In genomic region chr2:226213717-226214116, GRCh38 we compare ENCODE assay signal across 18 cellular contexts.
DNase-seq lines count a peak whose midpoint lies in the region; ATAC-seq, FAIRE-seq and TF ChIP-seq lines count a peak whose summit lies in the region.
"Had no signal": no experiment of that assay in that cellular context is flagged by ENCODE, and none has a peak within 500 bp of the region (broad histone marks: within the 10 kb centered on the region; RNA-seq: fewer than 3 reads in every experiment).

No MANE protein-coding gene starts in this region.

- H3K9me3 Mint-ChIP-seq in stimulated activated naive CD8-positive, alpha-beta T cell treated with anti-CD3 and anti-CD28 coated beads, Interleukin-15, amount 100 ng/mL, for 72 hours, result no peaks in the 10 kb centered on the region
- H3K9me3 Mint-ChIP-seq: nephron progenitor cell; T-helper 1 cell treated with Interleukin-12 subunit alpha and Interleukin-12 subunit beta and Interleukin-4 antibody, amounts not matched to agents 30 μg/mL and 1 μg/mL, for 36 hours had no signal

- no peaks in the 10 kb centered on the region for H3K27me3 Mint-ChIP-seq in stimulated activated naive CD8-positive, alpha-beta T cell treated with anti-CD3 and anti-CD28 coated beads, Interleukin-15, amount 100 ng/mL, for 72 hours
- H3K27me3 Mint-ChIP-seq: type B pancreatic cell had no signal

- H3K9me3 ChIP-seq in AG04450 (ENCODE audit: control insufficient read depth, insufficient read depth, low read length) (no peaks in the 10 kb centered on the region), IMR-90 (ENCODE audit: control insufficient read depth, insufficient read depth, low read length) (no peaks in the 10 kb centered on the region)
- H3K9me3 ChIP-seq: BLaER1 treated with 17β-estradiol and CSF1 and Interleukin-3, amounts not matched to agents 10 nM and 100 nM; colonic mucosa had no signal

- TF ChIP-seq POLR2A in IMR-90 (IDR thresholded peaks at IDR 0.05; ENCODE audit: low read depth, low read length), result no peak

- peak overlapping the region; percentile 52 to 77; a peak in 1 of 4 replicates for H4K8ac ChIP-seq in IMR-90 (ENCODE audit: low read depth in 2 of 2, low read length in 2 of 2)
- no peak overlapping the region for H4K8ac ChIP-seq in mesendoderm (ENCODE audit: low read depth, low read length)

- ATAC-seq in IMR-90 (ENCODE audit: low read depth) (peak; percentile 65), GM18511 (IDR thresholded peaks at IDR 0.05; ENCODE audit: unreplicated experiment) (no peak)
- no peak for ATAC-seq in stimulated activated naive CD8-positive, alpha-beta T cell treated with anti-CD3 and anti-CD28 coated beads, Interleukin-15, amount 100 ng/mL, for 72 hours
- ATAC-seq: left cardiac atrium had no signal

- H2BK15ac ChIP-seq in IMR-90 (ENCODE audit: low read depth, low read length), result no peak overlapping the region
- H2BK15ac ChIP-seq in mesendoderm (replicated peaks; ENCODE audit: low read depth), result no peak overlapping the region

- no peaks in the 10 kb centered on the region for H3K79me2 ChIP-seq in mesendoderm (ENCODE audit: control insufficient read depth, insufficient read depth, low read length)

- H3K4me1 ChIP-seq in IMR-90 (ENCODE audit: control insufficient read depth, insufficient read depth, low read length), result peaks cover 10% of the 10 kb centered on the region
- H3K4me1 ChIP-seq in mesendoderm (ENCODE audit: control insufficient read depth, low read depth, low read length), result no peaks in the 10 kb centered on the region
- H3K4me1 ChIP-seq: BLaER1 treated with 17β-estradiol and CSF1 and Interleukin-3, amounts not matched to agents 10 nM and 100 nM; colonic mucosa had no signal

- H3K36me3 ChIP-seq in IMR-90 (ENCODE audit: control insufficient read depth, insufficient read depth, low read length) (no peaks in the 10 kb centered on the region), bronchial epithelial cell (ENCODE audit: control insufficient read depth, insufficient read depth, low read length) (no peaks in the 10 kb centered on the region), mesendoderm (ENCODE audit: control insufficient read depth, insufficient read depth, low read length) (no peaks in the 10 kb centered on the region)
- H3K36me3 ChIP-seq: BLaER1 treated with 17β-estradiol and CSF1 and Interleukin-3, amounts not matched to agents 10 nM and 100 nM; colonic mucosa had no signal

- no peak overlapping the region for H3K4me3 ChIP-seq in AG04450 (ENCODE audit: low read depth, low read length)
- H3K4me3 ChIP-seq in IMR-90 (ENCODE audit: insufficient read depth, low read depth, low read length), result no peak overlapping the region
- H3K4me3 ChIP-seq in bronchial epithelial cell (ENCODE audit: low read depth, low read length), result no peak overlapping the region
- no peak overlapping the region for H3K4me3 ChIP-seq in mesendoderm (ENCODE audit: low read length)
- H3K4me3 ChIP-seq: BLaER1 treated with 17β-estradiol and CSF1 and Interleukin-3, amounts not matched to agents 10 nM and 100 nM; colonic mucosa had no signal

- no peaks in the 10 kb centered on the region for H3K4me1 Mint-ChIP-seq in stimulated activated naive CD8-positive, alpha-beta T cell treated with anti-CD3 and anti-CD28 coated beads, Interleukin-15, amount 100 ng/mL, for 72 hours

- H3K4me3 Mint-ChIP-seq in stimulated activated naive CD8-positive, alpha-beta T cell treated with anti-CD3 and anti-CD28 coated beads, Interleukin-15, amount 100 ng/mL, for 72 hours, result no peak overlapping the region
- H3K4me3 Mint-ChIP-seq: nephron progenitor cell; T-helper 1 cell treated with Interleukin-12 subunit alpha and Interleukin-12 subunit beta and Interleukin-4 antibody, amounts not matched to agents 30 μg/mL and 1 μg/mL, for 36 hours; type B pancreatic cell had no signal

- no CpG with 5 or more reads among the region's 4 CpGs for WGBS in IMR-90 (ENCODE audit: extremely low coverage in 2 of 2, insufficient read length in 1 of 2), 2 experiments
- no CpG with 5 or more reads among the region's 4 CpGs for WGBS in mesendoderm (ENCODE audit: extremely low coverage, insufficient coverage, low lambda C conversion rate)

- TF ChIP-seq RAD21 in IMR-90 (IDR thresholded peaks at IDR 0.05; ENCODE audit: low read length), result no peak

- intact Hi-C loops in IMR-90 (cut with micrococcal nuclease), result loop anchor here (5.0 to 10.0 kb wide), 2 partner anchors 211 to 264 kb away; no protein-coding TSS in a partner anchor

- no TSS peak for BruUV-seq in IMR-90 (replicated peaks; lab: Mats Ljungman, UMichigan)

- H3K14ac ChIP-seq in IMR-90 (replicated peaks; ENCODE audit: low read depth, low read length), result no peak overlapping the region; the same call in 1 of the 2 replicates

- H3K27me3 ChIP-seq in AG04450 (ENCODE audit: control insufficient read depth, insufficient read depth, low read length) (no peaks in the 10 kb centered on the region), IMR-90 (ENCODE audit: control insufficient read depth, insufficient read depth, low read length) (no peaks in the 10 kb centered on the region), bronchial epithelial cell (ENCODE audit: control insufficient read depth, insufficient read depth, low read length) (no peaks in the 10 kb centered on the region), mesendoderm (ENCODE audit: insufficient read depth, low read length, poor library complexity) (no peaks in the 10 kb centered on the region)
- H3K27me3 ChIP-seq: BLaER1 treated with 17β-estradiol and CSF1 and Interleukin-3, amounts not matched to agents 10 nM and 100 nM; colonic mucosa had no signal

- no peak overlapping the region for H4K91ac ChIP-seq in IMR-90 (ENCODE audit: insufficient read depth, low read depth, low read length)

- H3K9me1 ChIP-seq in IMR-90 (ENCODE audit: insufficient read depth, low read length), result no peaks in the 10 kb centered on the region

- TF ChIP-seq CTCF in AG04450 (IDR thresholded peaks at IDR 0.05; ENCODE audit: low read depth, low read length), result no peak
- TF ChIP-seq CTCF in IMR-90 (conservative IDR thresholded peaks at IDR 0.05; ENCODE audit: low read depth, low read length), result no peak
- TF ChIP-seq CTCF in bronchial epithelial cell (IDR thresholded peaks at IDR 0.05; ENCODE audit: insufficient read depth, low read length, severe bottlenecking), result no peak

- H3K23ac ChIP-seq in IMR-90 (ENCODE audit: low read depth, low read length) (no peak overlapping the region; the same call in 1 of the 2 replicates), mesendoderm (ENCODE audit: low read length) (no peak overlapping the region)

- H3K9ac ChIP-seq in IMR-90 (ENCODE audit: low read depth, low read length) (no peak overlapping the region; the same call in 1 of the 2 replicates), mesendoderm (ENCODE audit: low read length) (no peak overlapping the region)
- H3K9ac ChIP-seq: BLaER1 treated with 17β-estradiol and CSF1 and Interleukin-3, amounts not matched to agents 10 nM and 100 nM had no signal

- peak overlapping the region; percentile 86 for H2BK120ac ChIP-seq in IMR-90 (ENCODE audit: low read depth, low read length)
- no peak overlapping the region for H2BK120ac ChIP-seq in mesendoderm (ENCODE audit: low read depth, low read length)

- peak overlapping the region; percentile 84 for H3K56ac ChIP-seq in IMR-90 (ENCODE audit: extremely low read depth, insufficient read depth, low read length)
- no peak overlapping the region for H3K56ac ChIP-seq in mesendoderm (ENCODE audit: low read length)

- in situ Hi-C loops in IMR-90 (cut with MboI; ENCODE audit: low sequenced_read_pairs) (no loop called here), G401 (cut with HindIII; ENCODE audit: low sequenced_read_pairs) (no loop called here)

- H2AFZ ChIP-seq in IMR-90 (replicated peaks; ENCODE audit: low read length, poor library complexity), result no peak overlapping the region

- CTCF ChIA-PET in AG04450 (lab: Charles Lee) (interaction anchor here (0.7 to 0.8 kb wide), 2 partner anchors 325 to 413 kb away, joined by 3 read pairs; no protein-coding TSS in a partner anchor), IMR-90 (lab: Yijun Ruan, JAX) (interaction anchor here (0.5 to 1.1 kb wide), 3 partner anchors 21 to 589 kb away, joined by 3 read pairs; no protein-coding TSS in a partner anchor)

- H3K4me2 ChIP-seq in IMR-90 (ENCODE audit: low read depth, low read length) (peak overlapping the region; percentile 69; the same call in 1 of the 2 replicates), mesendoderm (ENCODE audit: low read length) (no peak overlapping the region)
- H3K4me2 ChIP-seq: BLaER1 treated with 17β-estradiol and CSF1 and Interleukin-3, amounts not matched to agents 10 nM and 100 nM had no signal

- H2BK20ac ChIP-seq in IMR-90 (ENCODE audit: low read depth, low read length), result peak overlapping the region; percentile 93; the same call in 1 of the 2 replicates

- no peak for FAIRE-seq in bronchial epithelial cell (lab: Jason Lieb, UNC)
- FAIRE-seq: frontal cortex, G401.6 had no signal

- H4K20me1 ChIP-seq in IMR-90 (ENCODE audit: insufficient read depth, low read length), result no peaks in the 10 kb centered on the region
- H4K20me1 ChIP-seq: BLaER1 treated with 17β-estradiol and CSF1 and Interleukin-3, amounts not matched to agents 10 nM and 100 nM had no signal

- H3K27ac ChIP-seq in AG04450 (ENCODE audit: low read depth, low read length) (no peak overlapping the region), IMR-90 (ENCODE audit: insufficient read depth, low read length) (peak overlapping the region; percentile 18; the same call in 1 of the 2 replicates), mesendoderm (ENCODE audit: low read depth, low read length) (no peak overlapping the region)
- H3K27ac ChIP-seq: BLaER1 treated with 17β-estradiol and CSF1 and Interleukin-3, amounts not matched to agents 10 nM and 100 nM; colonic mucosa had no signal

- H3K18ac ChIP-seq in IMR-90 (ENCODE audit: low read depth, low read length), result peak overlapping the region; percentile 97
- H3K18ac ChIP-seq in mesendoderm (ENCODE audit: low read length), result no peak overlapping the region

- H3K4ac ChIP-seq in IMR-90 (ENCODE audit: low read depth, low read length) (peak overlapping the region; percentile 27; the same call in 1 of the 2 replicates), mesendoderm (ENCODE audit: low read depth, low read length) (no peak overlapping the region)

- POLR2A ChIA-PET in AG04450 (lab: Yijun Ruan, JAX), result interaction anchor here (0.6 to 1.5 kb wide), 3 partner anchors 26 to 264 kb away, joined by 3 to 4 read pairs (median 3); no protein-coding TSS in a partner anchor
- POLR2A ChIA-PET in IMR-90 (lab: Charles Lee; ENCODE audit: unreplicated experiment), result no interaction called here

- H4K5ac ChIP-seq in IMR-90 (ENCODE audit: low read depth, low read length) (peak overlapping the region; percentile 95; the same call in 1 of the 2 replicates), mesendoderm (ENCODE audit: low read length) (no peak overlapping the region)

- H3K79me1 ChIP-seq in IMR-90 (ENCODE audit: low read depth in 1 of 2, low read length in 2 of 2), result peaks cover 3 to 13% of the 10 kb centered on the region in 2 experiments; a peak in 2 of 4 replicates
- H3K79me1 ChIP-seq in mesendoderm (ENCODE audit: low read length), result no peaks in the 10 kb centered on the region

- dilution Hi-C loops in IMR-90 (cut with HindIII; ENCODE audit: low sequenced_read_pairs, unreplicated experiment), result no loop called here

- H2AK9ac ChIP-seq in IMR-90 (replicated peaks; ENCODE audit: low read depth, low read length, poor library complexity), result no peak overlapping the region

- no peak overlapping the region for H2AK5ac ChIP-seq in IMR-90 (ENCODE audit: low read depth, low read length)
- H2AK5ac ChIP-seq in mesendoderm (ENCODE audit: low read length), result no peak overlapping the region

- peak; percentile 45 for DNase-seq in AG04450 (ENCODE audit: low read depth, low spot score)
- peak; percentile 88 for DNase-seq in IMR-90
- DNase-seq in bronchial epithelial cell (ENCODE audit: low read depth), result peak; percentile 14
- DNase-seq in mesendoderm, result peak; percentile 36
- no peak for DNase-seq in G401 (ENCODE audit: low spot score)
- DNase-seq in NCI-H1417 (lab: John Stamatoyannopoulos, UW), result no peak
- no peak for DNase-seq in stimulated activated naive CD8-positive, alpha-beta T cell treated with anti-CD3 and anti-CD28 coated beads, Interleukin-15, amount 100 ng/mL, for 72 hours
- DNase-seq: colonic mucosa; left cardiac atrium; NCI-H2171; nephron progenitor cell; stimulated activated CD4-positive, alpha-beta T cell treated with anti-CD3 and anti-CD28 coated beads, Interleukin-12 subunit alpha, Interleukin-12 subunit beta, amount 100 ng/mL, for 4 hours had no signal

- no peak overlapping the region for H3K27ac Mint-ChIP-seq in stimulated activated naive CD8-positive, alpha-beta T cell treated with anti-CD3 and anti-CD28 coated beads, Interleukin-15, amount 100 ng/mL, for 72 hours
- H3K27ac Mint-ChIP-seq: nephron progenitor cell; T-helper 1 cell treated with Interleukin-12 subunit alpha and Interleukin-12 subunit beta and Interleukin-4 antibody, amounts not matched to agents 30 μg/mL and 1 μg/mL, for 36 hours; type B pancreatic cell had no signal

- H2BK5ac ChIP-seq in IMR-90 (ENCODE audit: low read depth, low read length, poor library complexity, severe bottlenecking) (peak overlapping the region; percentile 96), mesendoderm (ENCODE audit: low read length) (no peak overlapping the region)

Comparison
In these comparisons a context has a peak if more than half of its experiments do, and no peak if none do; other contexts are left out.
1. DNase-seq: peak in AG04450 (single experiment), IMR-90 (single experiment), bronchial epithelial cell (single experiment) and mesendoderm (single experiment); none in G401 (single experiment), NCI-H1417 (0 of 3) and stimulated activated naive CD8-positive, alpha-beta T cell treated with anti-CD3 and anti-CD28 coated beads, Interleukin-15, amount 100 ng/mL, for 72 hours (0 of 2).